In genomic region chr5:66945389-66946349, GRCh38 we compare ENCODE assay signal across 11 cellular contexts.
DNase-seq lines count a peak whose midpoint lies in the region; ATAC-seq and TF ChIP-seq lines count a peak whose summit lies in the region.
"Had no signal": no experiment of that assay in that cellular context is flagged by ENCODE, and none has a peak within 500 bp of the region (broad histone marks: within the 10 kb centered on the region; RNA-seq: fewer than 3 reads in every experiment).

No MANE protein-coding gene starts in this region.

- H3K27ac ChIP-seq in heart left ventricle: no peak overlapping the region
- H3K27ac ChIP-seq in left ventricle myocardium inferior (replicated peaks): no peak overlapping the region
- H3K27ac ChIP-seq: C4-2B, tibial artery had no signal

- TF ChIP-seq CTCF in heart left ventricle (IDR thresholded peaks at IDR 0.05) (no peak), left ventricle myocardium inferior (IDR thresholded peaks at IDR 0.05; ENCODE audit: borderline replicate concordance) (no peak)

- intact Hi-C loops in heart left ventricle (cut with DNase I) (no loop called here), left ventricle myocardium inferior (cut with micrococcal nuclease) (no loop called here)

- H3K9me3 ChIP-seq in heart left ventricle: no peaks in the 10 kb centered on the region
- no peaks in the 10 kb centered on the region for H3K9me3 ChIP-seq in left ventricle myocardium inferior (replicated peaks)
- H3K9me3 ChIP-seq: tibial artery had no signal

- H3K27me3 ChIP-seq in heart left ventricle (no peaks in the 10 kb centered on the region), left ventricle myocardium inferior (ENCODE audit: low read depth) (no peaks in the 10 kb centered on the region)
- H3K27me3 ChIP-seq: tibial artery had no signal

- WGBS in heart left ventricle, 4 donors: 57 to 64% (median 59%) methylated on average over 7 of the region's 7 CpGs

- H3K4me1 ChIP-seq in heart left ventricle (peaks cover 0 to 17% (median 0%) of the 10 kb centered on the region in 12 donors), left ventricle myocardium inferior (peaks cover 11% of the 10 kb centered on the region)
- H3K4me1 ChIP-seq: tibial artery had no signal

- no peaks in the 10 kb centered on the region for H3K36me3 ChIP-seq in heart left ventricle
- no peaks in the 10 kb centered on the region for H3K36me3 ChIP-seq in left ventricle myocardium inferior
- H3K36me3 ChIP-seq: tibial artery had no signal

- DNase-seq in heart left ventricle: no peak
- DNase-seq in left ventricle myocardium inferior: no peak
- peak; percentile 10 for DNase-seq in RPMI7951 (ENCODE audit: low read depth)
- DNase-seq in stimulated activated CD8-positive, alpha-beta memory T cell treated with anti-CD3 and anti-CD28 coated beads, Interleukin-4, amount 100 ng/mL, for 48 hours: peak; percentile 37
- no peak for DNase-seq in cortex of kidney (lab: John Stamatoyannopoulos, UW)
- DNase-seq in foreskin melanocyte: no peak
- DNase-seq: SHP77 treated with DMSO at 0.1 percent for 48 hours, tibial artery had no signal

- peak; percentile 58 to 81 (median 68) for ATAC-seq in heart left ventricle
- ATAC-seq in HG02623 (IDR thresholded peaks at IDR 0.05; ENCODE audit: unreplicated experiment): peak; percentile 92
- no peak for ATAC-seq in HG02970 (IDR thresholded peaks at IDR 0.05; ENCODE audit: low FRiP score, unreplicated experiment)

- TF ChIP-seq POLR2A in heart left ventricle (IDR thresholded peaks at IDR 0.05): no peak

- H3K4me3 ChIP-seq in heart left ventricle (no peak overlapping the region), left ventricle myocardium inferior (no peak overlapping the region)
- H3K4me3 ChIP-seq: tibial artery had no signal

Comparison
In these comparisons a context has a peak if more than half of its experiments do, and no peak if none do; other contexts are left out.
1. DNase-seq: peak in RPMI7951 (single experiment) and stimulated activated CD8-positive, alpha-beta memory T cell treated with anti-CD3 and anti-CD28 coated beads, Interleukin-4, amount 100 ng/mL, for 48 hours (single experiment); none in heart left ventricle (0 of 5), left ventricle myocardium inferior (single experiment), cortex of kidney (single experiment) and foreskin melanocyte (single experiment).